ENCODE assay signal across 13 cellular contexts in the genomic region with DNA sequence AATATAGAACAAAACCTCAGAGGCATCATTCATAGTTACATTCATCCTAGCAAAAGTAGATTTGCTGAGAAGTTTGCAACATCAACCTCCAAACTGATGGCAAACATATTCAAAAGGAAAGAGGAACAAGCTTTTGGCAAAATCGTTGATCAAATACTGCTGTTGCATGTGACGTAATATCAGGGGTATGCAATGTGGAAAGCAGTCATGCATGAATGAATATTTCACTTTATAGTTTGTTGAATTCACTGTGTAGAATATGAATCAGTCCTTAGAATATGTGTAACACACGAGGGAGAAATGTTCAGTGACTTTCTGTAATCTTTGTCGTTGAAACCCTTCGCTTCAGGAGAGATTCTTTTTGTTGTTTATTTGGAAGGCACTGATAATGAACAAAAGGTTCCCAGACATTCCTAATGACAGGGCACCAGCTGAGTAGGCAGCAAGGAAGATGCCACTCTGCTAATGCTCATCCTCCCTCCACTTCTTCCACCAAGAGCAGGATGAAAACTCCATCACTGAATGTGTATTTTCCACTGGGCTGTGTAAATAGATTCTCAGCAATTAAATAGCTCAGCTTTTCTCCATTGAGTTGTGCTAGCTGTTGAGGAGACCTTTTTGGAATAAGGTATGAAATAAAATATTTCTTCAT.
DNase-seq lines count a peak whose midpoint lies in the region; ATAC-seq and TF ChIP-seq lines count a peak whose summit lies in the region.
"Had no signal": no experiment of that assay in that cellular context is flagged by ENCODE, and none has a peak within 500 bp of the region (broad histone marks: within the 10 kb centered on the region; RNA-seq: fewer than 3 reads in every experiment).

No MANE protein-coding gene starts in this region.

- H3K4me3 Mint-ChIP-seq in activated naive CD4-positive, alpha-beta T cell treated with anti-CD3 and anti-CD28 coated beads for 36 hours = no peak overlapping the region
- H3K4me3 Mint-ChIP-seq: activated B cell treated with CpG ODN at 0.5 μM for 24 hours had no signal

- DNase-seq in ACHN (peak; percentile 37), HL-60 (ENCODE audit: low read depth in 1 of 2, low spot score in 1 of 2) (peak; percentile 75 to 77), SK-N-MC (ENCODE audit: low read depth, low spot score) (peak; percentile 44), fibroblast of pulmonary artery (ENCODE audit: low read depth) (peak; percentile 87), activated gamma-delta T cell (lab: John Stamatoyannopoulos, UW) (no peak), NCI-H146 treated with DMSO at 0.1 percent for 48 hours (lab: John Stamatoyannopoulos, UW; ENCODE audit: unreplicated experiment) (no peak)
- no peak for DNase-seq in activated naive CD4-positive, alpha-beta T cell treated with anti-CD3 and anti-CD28 coated beads for 36 hours
- DNase-seq: activated B cell treated with CpG ODN at 0.5 μM for 24 hours, hippocampal formation, NCI-H1436 had no signal

- ATAC-seq in GM18867 (IDR thresholded peaks at IDR 0.05; ENCODE audit: unreplicated experiment) = no peak

- in situ Hi-C loops in ACHN (cut with HindIII; ENCODE audit: low pct_ligation_motif_present, low pct_unique_long_range_greater_than_20kb, low sequenced_read_pairs) = no loop called here

- H3K4me3 ChIP-seq in HL-60 (replicated peaks; ENCODE audit: insufficient read depth, low read length) = no peak overlapping the region
- peak overlapping the region; percentile 20; the same call in 1 of the 2 replicates for H3K4me3 ChIP-seq in SK-N-MC
- H3K4me3 ChIP-seq in fibroblast of pulmonary artery (replicated peaks; ENCODE audit: low read depth, low read length) = no peak overlapping the region
- H3K4me3 ChIP-seq: BLaER1 had no signal

- no peaks in the 10 kb centered on the region for H3K36me3 ChIP-seq in SK-N-MC (ENCODE audit: insufficient read depth, low read length)

- H3K27ac ChIP-seq in HL-60 (replicated peaks) (peak overlapping the region; percentile 55), SK-N-MC (peak overlapping the region; percentile 75)
- H3K27ac ChIP-seq: BLaER1, RWPE1 had no signal

- H3K9ac ChIP-seq in SK-N-MC (ENCODE audit: insufficient read length) = no peak overlapping the region
- H3K9ac ChIP-seq: BLaER1 had no signal

- intact Hi-C loops in activated naive CD4-positive, alpha-beta T cell treated with anti-CD3 and anti-CD28 coated beads for 36 hours (cut with micrococcal nuclease) = no loop called here

- TF ChIP-seq CTCF in HL-60 (IDR thresholded peaks at IDR 0.05; ENCODE audit: insufficient read depth, low read length) (no peak), fibroblast of pulmonary artery (IDR thresholded peaks at IDR 0.05; ENCODE audit: low read length, missing control alignments) (no peak)

- H3K27ac Mint-ChIP-seq in activated naive CD4-positive, alpha-beta T cell treated with anti-CD3 and anti-CD28 coated beads for 36 hours = no peak overlapping the region
- H3K27ac Mint-ChIP-seq: activated B cell treated with CpG ODN at 0.5 μM for 24 hours had no signal

- CTCF ChIA-PET in activated naive CD4-positive, alpha-beta T cell treated with anti-CD3 and anti-CD28 coated beads for 36 hours (lab: Charles Lee) = no interaction called here

- no peaks in the 10 kb centered on the region for H3K9me3 Mint-ChIP-seq in activated naive CD4-positive, alpha-beta T cell treated with anti-CD3 and anti-CD28 coated beads for 36 hours
- H3K9me3 Mint-ChIP-seq: activated B cell treated with CpG ODN at 0.5 μM for 24 hours had no signal

- no peaks in the 10 kb centered on the region for H3K36me3 Mint-ChIP-seq in activated naive CD4-positive, alpha-beta T cell treated with anti-CD3 and anti-CD28 coated beads for 36 hours (ENCODE audit: low read depth)

- no peaks in the 10 kb centered on the region for H3K4me1 Mint-ChIP-seq in activated naive CD4-positive, alpha-beta T cell treated with anti-CD3 and anti-CD28 coated beads for 36 hours (ENCODE audit: low read depth)

- H3K27me3 Mint-ChIP-seq in activated naive CD4-positive, alpha-beta T cell treated with anti-CD3 and anti-CD28 coated beads for 36 hours (ENCODE audit: low read depth) = no peaks in the 10 kb centered on the region
- H3K27me3 Mint-ChIP-seq: activated B cell treated with CpG ODN at 0.5 μM for 24 hours had no signal

- no peaks in the 10 kb centered on the region for H3K9me3 ChIP-seq in SK-N-MC (ENCODE audit: low read depth, low read length)

- no peaks in the 10 kb centered on the region for H3K27me3 ChIP-seq in HL-60 (ENCODE audit: insufficient read depth, poor library complexity, severe bottlenecking)
- H3K27me3 ChIP-seq: BLaER1 had no signal

Comparison
In these comparisons a context has a peak if more than half of its experiments do, and no peak if none do; other contexts are left out.
1. DNase-seq: peak in ACHN (single experiment), HL-60 (2 of 2), SK-N-MC (single experiment) and fibroblast of pulmonary artery (single experiment); none in activated gamma-delta T cell (single experiment), NCI-H146 treated with DMSO at 0.1 percent for 48 hours (single experiment) and activated naive CD4-positive, alpha-beta T cell treated with anti-CD3 and anti-CD28 coated beads for 36 hours (single experiment).